Comparison of ENCODE assay signal across 9 cellular contexts in genomic region chr10:103752680-103753248, GRCh38.
DNase-seq lines count a peak whose midpoint lies in the region; ATAC-seq and TF ChIP-seq lines count a peak whose summit lies in the region.
"Had no signal": no experiment of that assay in that cellular context is flagged by ENCODE, and none has a peak within 500 bp of the region (broad histone marks: within the 10 kb centered on the region; RNA-seq: fewer than 3 reads in every experiment).

No MANE protein-coding gene starts in this region.

- no peak for TF ChIP-seq RAD21 in SK-N-SH (IDR thresholded peaks at IDR 0.05; ENCODE audit: low read length)

- H2AFZ ChIP-seq in SK-N-SH (ENCODE audit: low read depth) (no peak overlapping the region), PC-3 (ENCODE audit: low read length) (no peak overlapping the region)

- H3K4me2 ChIP-seq in SK-N-SH (no peak overlapping the region), PC-3 (ENCODE audit: low read length) (no peak overlapping the region)

- H3K36me3 ChIP-seq in SK-N-SH (replicated peaks in 1 of 2; ENCODE audit: control insufficient read depth in 1 of 2, insufficient read depth in 2 of 2, low read length in 1 of 2) (peaks cover 0 to 5% of the 10 kb centered on the region in 2 experiments), PC-3 (ENCODE audit: low read depth, low read length) (no peaks in the 10 kb centered on the region)

- H4K20me1 ChIP-seq in SK-N-SH (ENCODE audit: insufficient read depth), result no peaks in the 10 kb centered on the region
- no peaks in the 10 kb centered on the region for H4K20me1 ChIP-seq in PC-3 (ENCODE audit: low read length)

- H3K27me3 ChIP-seq in SK-N-SH (ENCODE audit: insufficient read depth), result no peaks in the 10 kb centered on the region
- H3K27me3 ChIP-seq in PC-3 (ENCODE audit: low read length), result no peaks in the 10 kb centered on the region

- intact Hi-C loops in PC-3 (cut with micrococcal nuclease), result no loop called here

- BruUV-seq in PC-3 (replicated peaks; lab: Mats Ljungman, UMichigan), result no TSS peak

- CTCF ChIA-PET in SK-N-SH (lab: Yijun Ruan, JAX) (interaction anchor here (0.7 to 6.4 kb wide), 18 partner anchors 8 to 135 kb away, joined by 3 to 40 read pairs (median 4); partner anchors contain the start of gene SH3PXD2A), PC-3 (lab: Charles Lee) (no interaction called here)

- DNase-seq in SK-N-SH (no peak), PC-3 (peak; percentile 61), erythroblast (lab: John Stamatoyannopoulos, UW) (peak; percentile 37 to 62), cerebellar nuclear complex (lab: John Stamatoyannopoulos, UW) (no peak), NCI-H226 (no peak), AG20443 (ENCODE audit: low spot score) (no peak)
- DNase-seq in stimulated activated CD4-positive, alpha-beta T cell treated with anti-CD3 and anti-CD28 coated beads, Interleukin-15, amount 100 ng/mL, for 24 hours, result peak; percentile 69
- DNase-seq: C1 segment of cervical spinal cord had no signal

- no peak for TF ChIP-seq POLR2A in erythroblast (IDR thresholded peaks at IDR 0.05; ENCODE audit: low read length)

- 83% methylated on average over 3 of the region's 3 CpGs for WGBS in SK-N-SH (ENCODE audit: low lambda C conversion rate)

- H3K4me3 ChIP-seq in SK-N-SH (ENCODE audit: low read depth in 2 of 2, low read length in 1 of 2), result peak overlapping the region in 1 of 2 experiments; percentile 41; a peak in 1 of 4 replicates
- H3K4me3 ChIP-seq in PC-3 (ENCODE audit: low read length), result no peak overlapping the region

- no peaks in the 10 kb centered on the region for H3K9me2 ChIP-seq in SK-N-SH
- H3K9me2 ChIP-seq in PC-3 (replicated peaks; ENCODE audit: low read length), result no peaks in the 10 kb centered on the region

- no peak overlapping the region for H3K27ac ChIP-seq in SK-N-SH (ENCODE audit: low read depth in 2 of 2, low read length in 1 of 2)
- no peak overlapping the region for H3K27ac ChIP-seq in PC-3 (ENCODE audit: low read length)

- ATAC-seq in SK-N-SH treated with all-trans-retinoic acid at 6 μM for 48 hours (no peak), PC-3 (no peak)

- H3K9ac ChIP-seq in SK-N-SH (no peak overlapping the region), PC-3 (ENCODE audit: low read length) (no peak overlapping the region)

- TF ChIP-seq CTCF in SK-N-SH (IDR thresholded peaks at IDR 0.05) (peak; percentile 83), PC-3 (conservative IDR thresholded peaks at IDR 0.05; ENCODE audit: low read depth, low read length) (peak; percentile 76)

- TF ChIP-seq EP300 in SK-N-SH (IDR thresholded peaks at IDR 0.05; ENCODE audit: borderline replicate concordance in 1 of 2, low read depth in 1 of 2, low read length in 1 of 2), result no peak

- peaks cover 4% of the 10 kb centered on the region for H3F3A ChIP-seq in SK-N-SH (replicated peaks; ENCODE audit: insufficient read depth)
- H3F3A ChIP-seq in PC-3 (ENCODE audit: low read length, unreplicated experiment), result no peaks in the 10 kb centered on the region

- POLR2A ChIA-PET in SK-N-SH (lab: Yijun Ruan, JAX) (interaction anchor here (1.1 kb wide), 1 partner anchor 102 kb away, joined by 3 read pairs; no protein-coding TSS in a partner anchor), PC-3 (lab: Charles Lee; ENCODE audit: unreplicated experiment) (no interaction called here)

- peaks cover 7% of the 10 kb centered on the region for H3K79me2 ChIP-seq in SK-N-SH (ENCODE audit: insufficient read depth)
- H3K79me2 ChIP-seq in PC-3 (ENCODE audit: low read length), result no peaks in the 10 kb centered on the region

- H3K4me1 ChIP-seq in SK-N-SH (ENCODE audit: control insufficient read depth in 1 of 2, insufficient read depth in 2 of 2, low read depth in 1 of 2, low read length in 1 of 2), result peaks cover 3 to 6% of the 10 kb centered on the region in 2 experiments; a peak in 2 of 4 replicates
- H3K4me1 ChIP-seq in PC-3 (ENCODE audit: insufficient read depth, low read length), result peaks cover 22% of the 10 kb centered on the region

- no peaks in the 10 kb centered on the region for H3K9me3 ChIP-seq in SK-N-SH
- H3K9me3 ChIP-seq in PC-3 (ENCODE audit: low read length), result no peaks in the 10 kb centered on the region

TF ChIP-seq in SK-N-SH, 30 proteins besides CTCF, POLR2A, EP300 and RAD21 (continues in another document):
- no peak for TF ChIP-seq CHD2 (IDR thresholded peaks at IDR 0.05; ENCODE audit: low read length, partially characterized antibody)
- TF ChIP-seq NFIC (IDR thresholded peaks at IDR 0.05; ENCODE audit: borderline replicate concordance), result no peak
- TF ChIP-seq MAX (IDR thresholded peaks at IDR 0.05; ENCODE audit: low read depth), result no peak
- no peak for TF ChIP-seq GABPA (IDR thresholded peaks at IDR 0.05; ENCODE audit: low read depth)
- no peak for TF ChIP-seq USF1 (IDR thresholded peaks at IDR 0.05; ENCODE audit: borderline replicate concordance, low read depth)
- no peak for TF ChIP-seq RFX5 (IDR thresholded peaks at IDR 0.05; ENCODE audit: low read length)
- TF ChIP-seq MXI1 (IDR thresholded peaks at IDR 0.05; ENCODE audit: low read depth, low read length), result no peak
- no peak for TF ChIP-seq PBX3 (IDR thresholded peaks at IDR 0.05)
- no peak for TF ChIP-seq NRF1 (IDR thresholded peaks at IDR 0.05; ENCODE audit: low read depth, low read length)
- TF ChIP-seq SMC3 (IDR thresholded peaks at IDR 0.05; ENCODE audit: low read depth, low read length), result no peak

TF ChIP-seq in SK-N-SH treated with all-trans-retinoic acid at 6 μM for 48 hours, 23 proteins besides CTCF, POLR2A, EP300 and RAD21 (continues in another document):
- TF ChIP-seq PATZ1 (CRISPR knock-in tag; IDR thresholded peaks at IDR 0.05; ENCODE audit: borderline replicate concordance) (no peak), PPARA (CRISPR knock-in tag; IDR thresholded peaks at IDR 0.05; ENCODE audit: borderline replicate concordance) (no peak), OSR1 (CRISPR knock-in tag; IDR thresholded peaks at IDR 0.05) (no peak), TSHZ2 (CRISPR knock-in tag; IDR thresholded peaks at IDR 0.05) (no peak), ARNTL (CRISPR knock-in tag; IDR thresholded peaks at IDR 0.05; ENCODE audit: borderline replicate concordance, low read depth) (no peak), GLIS3 (CRISPR knock-in tag; IDR thresholded peaks at IDR 0.05) (no peak), ESRRG (CRISPR knock-in tag; IDR thresholded peaks at IDR 0.05) (no peak), CSDC2 (CRISPR knock-in tag; IDR thresholded peaks at IDR 0.05) (no peak), ZNF70 (CRISPR knock-in tag; IDR thresholded peaks at IDR 0.05) (no peak), CREB5 (CRISPR knock-in tag; IDR thresholded peaks at IDR 0.05; ENCODE audit: low read depth) (no peak), SNAI2 (CRISPR knock-in tag; IDR thresholded peaks at IDR 0.05) (no peak), TCF4 (CRISPR knock-in tag; IDR thresholded peaks at IDR 0.05; ENCODE audit: borderline replicate concordance) (no peak), ZFP3 (CRISPR knock-in tag; IDR thresholded peaks at IDR 0.05) (no peak), ZNF565 (CRISPR knock-in tag; conservative IDR thresholded peaks at IDR 0.05; ENCODE audit: low read depth) (no peak), TOX (CRISPR knock-in tag; IDR thresholded peaks at IDR 0.05; ENCODE audit: borderline replicate concordance) (no peak)

Comparison
In these comparisons a context has a peak if more than half of its experiments do, and no peak if none do; other contexts are left out.
1. DNase-seq: peak in PC-3 (single experiment), erythroblast (2 of 2) and stimulated activated CD4-positive, alpha-beta T cell treated with anti-CD3 and anti-CD28 coated beads, Interleukin-15, amount 100 ng/mL, for 24 hours (single experiment); none in SK-N-SH (single experiment), cerebellar nuclear complex (0 of 2), NCI-H226 (single experiment) and AG20443 (single experiment).